1 cellular context compared by ENCODE assay signal in genomic region chr6:330948-331347, GRCh38.
TF ChIP-seq lines count a peak whose summit lies in the region.

No MANE protein-coding gene starts in this region.

TF ChIP-seq in HEK293, 187 proteins besides CTCF, POLR2A, EP300 and RAD21 (continued from another document and continues in another):
- peak; percentile 66 for TF ChIP-seq ATF2 (tag by site-specific recombination; IDR thresholded peaks at IDR 0.05; ENCODE audit: low read depth)
- TF ChIP-seq PRDM4 (tag by site-specific recombination; IDR thresholded peaks at IDR 0.05) = peak; percentile 43; the same call in 1 of the 2 replicates
- TF ChIP-seq ZNF416 (tag by site-specific recombination; IDR thresholded peaks at IDR 0.05) = no peak
- peak; percentile 90 for TF ChIP-seq ZNF629 (tag by site-specific recombination; IDR thresholded peaks at IDR 0.05)
- TF ChIP-seq TSHZ1 (tag by site-specific recombination; IDR thresholded peaks at IDR 0.05; ENCODE audit: borderline replicate concordance) = 0 out of 2 replicates have a peak, but pooled peaks have one; percentile 53
- no peak for TF ChIP-seq SCRT1 (tag by site-specific recombination; IDR thresholded peaks at IDR 0.05; ENCODE audit: borderline replicate concordance)
- TF ChIP-seq PRDM6 (tag by site-specific recombination; IDR thresholded peaks at IDR 0.05) = peak; percentile 99
- TF ChIP-seq ZNF510 (tag by site-specific recombination; IDR thresholded peaks at IDR 0.05; ENCODE audit: insufficient replicate concordance) = no peak
- no peak for TF ChIP-seq ZNF791 (tag by site-specific recombination; IDR thresholded peaks at IDR 0.05)
- peak; percentile 59 for TF ChIP-seq ZNF366 (tag by site-specific recombination; conservative IDR thresholded peaks at IDR 0.05)
- TF ChIP-seq ZNF394 (tag by site-specific recombination; IDR thresholded peaks at IDR 0.05; ENCODE audit: borderline replicate concordance) = no peak
- TF ChIP-seq MEIS1 (CRISPR knock-in tag; IDR thresholded peaks at IDR 0.05; ENCODE audit: borderline replicate concordance) = no peak
- TF ChIP-seq ZFP3 (tag by site-specific recombination; IDR thresholded peaks at IDR 0.05; ENCODE audit: low read depth) = no peak
- TF ChIP-seq ZNF302 (tag by site-specific recombination; IDR thresholded peaks at IDR 0.05; ENCODE audit: low read depth) = no peak
- peak; percentile 75; the same call in 1 of the 2 replicates for TF ChIP-seq ZNF2 (tag by site-specific recombination; IDR thresholded peaks at IDR 0.05)
- no peak for TF ChIP-seq ZNF350 (tag by site-specific recombination; IDR thresholded peaks at IDR 0.05)
- TF ChIP-seq KLF8 (tag by site-specific recombination; IDR thresholded peaks at IDR 0.05) = peak; percentile 19; the same call in 1 of the 2 replicates
- TF ChIP-seq KLF9 (tag by site-specific recombination; IDR thresholded peaks at IDR 0.05; ENCODE audit: low read depth) = no peak
- TF ChIP-seq ZNF280C (tag by site-specific recombination; IDR thresholded peaks at IDR 0.05) = no peak
- TF ChIP-seq ZNF266 (tag by site-specific recombination; IDR thresholded peaks at IDR 0.05; ENCODE audit: low read depth) = no peak
- TF ChIP-seq ZBTB17 (tag by site-specific recombination; IDR thresholded peaks at IDR 0.05) = 0 out of 2 replicates have a peak, but pooled peaks have one; percentile 40
- 0 out of 2 replicates have a peak, but pooled peaks have one; percentile 11 for TF ChIP-seq ZNF518A (tag by site-specific recombination; conservative IDR thresholded peaks at IDR 0.05; ENCODE audit: low read depth)
- TF ChIP-seq ZNF501 (tag by site-specific recombination; IDR thresholded peaks at IDR 0.05) = no peak
- no peak for TF ChIP-seq ZFP41 (tag by site-specific recombination; IDR thresholded peaks at IDR 0.05; ENCODE audit: borderline replicate concordance)
- TF ChIP-seq MZF1 (tag by site-specific recombination; IDR thresholded peaks at IDR 0.05; ENCODE audit: borderline replicate concordance) = peak; percentile 43; the same call in 1 of the 2 replicates
- peak; percentile 48; the same call in 1 of the 2 replicates for TF ChIP-seq ZNF18 (tag by site-specific recombination; IDR thresholded peaks at IDR 0.05)
- no peak for TF ChIP-seq ZNF112 (tag by site-specific recombination; IDR thresholded peaks at IDR 0.05)
- no peak for TF ChIP-seq SALL2 (tag by site-specific recombination; IDR thresholded peaks at IDR 0.05; ENCODE audit: borderline replicate concordance)
- no peak for TF ChIP-seq ZNF184 (tag by site-specific recombination; IDR thresholded peaks at IDR 0.05)
- no peak; the same call in 1 of the 2 replicates for TF ChIP-seq TCF7L2 (IDR thresholded peaks at IDR 0.05; ENCODE audit: borderline replicate concordance, low read depth, low read length)
- TF ChIP-seq OSR2 (tag by site-specific recombination; IDR thresholded peaks at IDR 0.05) = peak; percentile 71
- no peak for TF ChIP-seq ZNF211 (tag by site-specific recombination; IDR thresholded peaks at IDR 0.05; ENCODE audit: low read depth)
- TF ChIP-seq ZNF423 (tag by site-specific recombination; IDR thresholded peaks at IDR 0.05) = no peak
- TF ChIP-seq ZNF654 (tag by site-specific recombination; IDR thresholded peaks at IDR 0.05; ENCODE audit: low read depth) = no peak
- no peak for TF ChIP-seq ZNF560 (tag by site-specific recombination; IDR thresholded peaks at IDR 0.05; ENCODE audit: borderline replicate concordance)
- no peak for TF ChIP-seq ZNF26 (tag by site-specific recombination; IDR thresholded peaks at IDR 0.05)
